15 cellular contexts compared by ENCODE assay signal in genomic region chr4:38723114-38723513, GRCh38. TPM values are rescaled to one million over a fixed set of nuclear protein-coding genes. Genes with fewer than 3 reads are reported as not detected.
A peak's percentile ranks its signal among the peaks of the same experiment; 100 is the strongest.
DNase-seq lines count a peak whose midpoint lies in the region; ATAC-seq and TF ChIP-seq lines count a peak whose summit lies in the region.
"Had no signal": no experiment of that assay in that cellular context is flagged by ENCODE, and none has a peak within 500 bp of the region (broad histone marks: within the 10 kb centered on the region; RNA-seq: fewer than 3 reads in every experiment).

No MANE protein-coding gene starts in this region.

- no peaks in the 10 kb centered on the region for H3K79me2 ChIP-seq in osteoblast (ENCODE audit: insufficient read depth, low read length)

- DNase-seq in esophagus muscularis mucosa (ENCODE audit: extremely low spot score) (peak; percentile 57), osteoblast (ENCODE audit: insufficient read length, low spot score, missing footprints) (peak; percentile 38), activated gamma-delta T cell (lab: John Stamatoyannopoulos, UW) (no peak), kidney glomerular epithelial cell (lab: John Stamatoyannopoulos, UW) (no peak), MG63 (no peak)
- DNase-seq: 8988T; C1 segment of cervical spinal cord; Caco-2; CD4-positive, CD25-positive, alpha-beta regulatory T cell; HCEC 1CT had no signal

- no peaks in the 10 kb centered on the region for H3K36me3 ChIP-seq in BLaER1 treated with 17β-estradiol and CSF1 and Interleukin-3, amounts not matched to agents 10 nM and 100 nM
- H3K36me3 ChIP-seq in esophagus muscularis mucosa (no peaks in the 10 kb centered on the region), osteoblast (ENCODE audit: insufficient read depth, low read length) (no peaks in the 10 kb centered on the region), MG63 (no peaks in the 10 kb centered on the region)

- no peak overlapping the region for H3K27ac ChIP-seq in BLaER1 treated with 17β-estradiol and CSF1 and Interleukin-3, amounts not matched to agents 10 nM and 100 nM
- H3K27ac ChIP-seq in esophagus muscularis mucosa (replicated peaks in 1 of 4) (no peak overlapping the region), osteoblast (ENCODE audit: low read depth, low read length) (no peak overlapping the region)

- no peak overlapping the region for H2AFZ ChIP-seq in osteoblast (ENCODE audit: low read length)
- H2AFZ ChIP-seq: GM23338 had no signal

- no peak for TF ChIP-seq EP300 in esophagus muscularis mucosa (IDR thresholded peaks at IDR 0.05)

- ATAC-seq in GM18505 (IDR thresholded peaks at IDR 0.05; ENCODE audit: unreplicated experiment): no peak
- ATAC-seq: GM23338 had no signal

- 71% methylated on average over 4 of the region's 4 CpGs for WGBS in esophagus muscularis mucosa

- peaks cover 11 to 23% (median 18%) of the 10 kb centered on the region in 10 experiments for H3K4me1 ChIP-seq in BLaER1 treated with 17β-estradiol and CSF1 and Interleukin-3, amounts not matched to agents 10 nM and 100 nM
- H3K4me1 ChIP-seq in esophagus muscularis mucosa: no peaks in the 10 kb centered on the region
- no peaks in the 10 kb centered on the region for H3K4me1 ChIP-seq in osteoblast (ENCODE audit: insufficient read depth, low read length)

- no peak overlapping the region for H3K9ac ChIP-seq in BLaER1 treated with 17β-estradiol and CSF1 and Interleukin-3, amounts not matched to agents 10 nM and 100 nM

- intact Hi-C loops in esophagus muscularis mucosa (cut with DNase I): no loop called here

- H3K9me3 ChIP-seq in BLaER1 treated with 17β-estradiol and CSF1 and Interleukin-3, amounts not matched to agents 10 nM and 100 nM (replicated peaks in 1 of 11): peaks cover 6 to 25% (median 15%) of the 10 kb centered on the region in 11 experiments; a peak in 18 of 22 replicates
- H3K9me3 ChIP-seq in esophagus muscularis mucosa (no peaks in the 10 kb centered on the region), osteoblast (ENCODE audit: low read depth, low read length) (no peaks in the 10 kb centered on the region), MG63 (no peaks in the 10 kb centered on the region)
- H3K9me3 ChIP-seq: Caco-2 had no signal

- no peak for TF ChIP-seq CTCF in esophagus muscularis mucosa (IDR thresholded peaks at IDR 0.05)
- TF ChIP-seq CTCF in osteoblast (IDR thresholded peaks at IDR 0.05; ENCODE audit: extremely low read depth, low read depth, low read length): no peak

- H3K4me2 ChIP-seq in BLaER1 treated with 17β-estradiol and CSF1 and Interleukin-3, amounts not matched to agents 10 nM and 100 nM: peak overlapping the region in 9 of 11 experiments; percentile 54 to 79 (median 63); a peak in 13 of 22 replicates
- no peak overlapping the region for H3K4me2 ChIP-seq in osteoblast (ENCODE audit: insufficient read depth, low read length)
- H3K4me2 ChIP-seq: GM23338 had no signal

- H3K27me3 ChIP-seq in BLaER1 treated with 17β-estradiol and CSF1 and Interleukin-3, amounts not matched to agents 10 nM and 100 nM: no peaks in the 10 kb centered on the region
- H3K27me3 ChIP-seq in esophagus muscularis mucosa (no peaks in the 10 kb centered on the region), osteoblast (ENCODE audit: insufficient read depth, low read length) (no peaks in the 10 kb centered on the region), MG63 (no peaks in the 10 kb centered on the region)

- H4K20me1 ChIP-seq in BLaER1 treated with 17β-estradiol and CSF1 and Interleukin-3, amounts not matched to agents 10 nM and 100 nM: no peaks in the 10 kb centered on the region
- no peaks in the 10 kb centered on the region for H4K20me1 ChIP-seq in osteoblast (ENCODE audit: insufficient read depth, low read length)

- no peak overlapping the region for H3K4me3 ChIP-seq in BLaER1 treated with 17β-estradiol and CSF1 and Interleukin-3, amounts not matched to agents 10 nM and 100 nM
- H3K4me3 ChIP-seq in esophagus muscularis mucosa (no peak overlapping the region), osteoblast (ENCODE audit: insufficient read depth, low read length) (no peak overlapping the region), MG63 (no peak overlapping the region)
- H3K4me3 ChIP-seq: GM23338 had no signal

- TF ChIP-seq POLR2A in esophagus muscularis mucosa (IDR thresholded peaks at IDR 0.05; ENCODE audit: low read depth): no peak
- no peak for TF ChIP-seq POLR2A in GM18505 (IDR thresholded peaks at IDR 0.05; ENCODE audit: borderline replicate concordance, extremely low read depth, insufficient read depth, insufficient read length)

RNA-seq across cellular contexts. Expression of gene KLF3, which starts 59.1 kb away (rescaled TPM):
- total RNA-seq in esophagus muscularis mucosa: 10 to 100 TPM; 30.8 to 50.4 (median 40.4) TPM
- 25.3 and 27.7 TPM in 2 replicates for total RNA-seq in osteoblast
- 1.9 and 4.1 TPM in 2 replicates for total RNA-seq in MG63 (2014; rRNA removed; shearing (Covaris generic); ENCODE audit: low replicate concordance)

RNA-seq across cellular contexts. Expression of gene TLR10, which starts 59.7 kb away (rescaled TPM):
- total RNA-seq in esophagus muscularis mucosa: under 1 TPM in 1 of 4 donors, not detected in 3; 0.17 TPM
- under 0.01 TPM in 1 of 2 replicates, not detected in the other for total RNA-seq in osteoblast
- total RNA-seq in MG63 (2014; rRNA removed; shearing (Covaris generic); ENCODE audit: low replicate concordance): not detected in 2 replicates
- total RNA-seq: A673, Caco-2, HT-29 had no signal

Comparison
In these comparisons a context has a peak if more than half of its experiments do, and no peak if none do; other contexts are left out.
1. DNase-seq: peak in esophagus muscularis mucosa (single experiment) and osteoblast (single experiment); none in activated gamma-delta T cell (single experiment), kidney glomerular epithelial cell (single experiment) and MG63 (single experiment).